9 cellular contexts compared by ENCODE assay signal in genomic region chr7:43636093-43636492, GRCh38. TPM values are rescaled to one million over a fixed set of nuclear protein-coding genes. Genes with fewer than 3 reads are reported as not detected.
DNase-seq lines count a peak whose midpoint lies in the region; ATAC-seq and TF ChIP-seq lines count a peak whose summit lies in the region.
"Had no signal": no experiment of that assay in that cellular context is flagged by ENCODE, and none has a peak within 500 bp of the region (broad histone marks: within the 10 kb centered on the region; RNA-seq: fewer than 3 reads in every experiment).

No MANE protein-coding gene starts in this region.

- peak overlapping the region; percentile 94 for H3K27ac Mint-ChIP-seq in T-helper 17 cell

- H3K4me2 ChIP-seq in MM.1S (ENCODE audit: low read depth, low read length): no peak overlapping the region

- H4K20me1 ChIP-seq in MM.1S (ENCODE audit: insufficient read depth, low read length): no peaks in the 10 kb centered on the region

- CTCF ChIA-PET in GM10248 (lab: Yijun Ruan, JAX): no interaction called here

- no peak for TF ChIP-seq POLR2A in upper lobe of left lung (IDR thresholded peaks at IDR 0.05)

- no peak overlapping the region for H3K9ac ChIP-seq in MM.1S (ENCODE audit: low read length)

- no peak overlapping the region for H2AFZ ChIP-seq in MM.1S (ENCODE audit: low read length)

- H3K9me3 ChIP-seq in T-helper 17 cell (ENCODE audit: control insufficient read depth, low read length, poor library complexity, severe bottlenecking): no peaks in the 10 kb centered on the region
- no peaks in the 10 kb centered on the region for H3K9me3 ChIP-seq in upper lobe of left lung
- no peaks in the 10 kb centered on the region for H3K9me3 ChIP-seq in MM.1S (replicated peaks; ENCODE audit: insufficient read depth, low read length)

- no peak overlapping the region for H3K4me3 ChIP-seq in upper lobe of left lung
- no peak overlapping the region for H3K4me3 ChIP-seq in MM.1S (ENCODE audit: low read length)

- POLR2A ChIA-PET in GM10248 (lab: Yijun Ruan, JAX): no interaction called here

- H3K27me3 Mint-ChIP-seq in T-helper 17 cell: no peaks in the 10 kb centered on the region

- H3K9me2 ChIP-seq in MM.1S (replicated peaks; ENCODE audit: insufficient read depth, low read length): no peaks in the 10 kb centered on the region

- peak overlapping the region; percentile 16 for H3K27ac ChIP-seq in foreskin keratinocyte
- H3K27ac ChIP-seq in upper lobe of left lung: peak overlapping the region; percentile 19 to 59 (median 33)
- no peak overlapping the region for H3K27ac ChIP-seq in MM.1S (ENCODE audit: low read length)

- no peak for TF ChIP-seq CTCF in foreskin keratinocyte (conservative IDR thresholded peaks at IDR 0.05)
- TF ChIP-seq CTCF in upper lobe of left lung (IDR thresholded peaks at IDR 0.05): no peak
- TF ChIP-seq CTCF in GM10248 (IDR thresholded peaks at IDR 0.05; ENCODE audit: control extremely low read depth, extremely low read depth, low read depth, missing control alignments): no peak
- TF ChIP-seq CTCF in MM.1S (IDR thresholded peaks at IDR 0.05; ENCODE audit: low read length): no peak

- ATAC-seq in Right ventricle myocardium superior (ENCODE audit: poor library complexity): peak; percentile 47
- ATAC-seq in Right ventricle myocardium inferior: no peak
- no peak for ATAC-seq in T-helper 17 cell
- ATAC-seq in foreskin keratinocyte: peak; percentile 79
- peak; percentile 44 to 94 for ATAC-seq in upper lobe of left lung (ENCODE audit: low FRiP score in 2 of 2)

- no peak for DNase-seq in Right ventricle myocardium superior
- no peak for DNase-seq in Right ventricle myocardium inferior (ENCODE audit: missing footprints)
- DNase-seq in T-helper 17 cell: no peak
- DNase-seq in foreskin keratinocyte: peak; percentile 88 to 96
- peak in 1 of 2 donors; percentile 72 for DNase-seq in upper lobe of left lung
- no peak for DNase-seq in GM10248 (ENCODE audit: extremely low spot score)
- DNase-seq in MM.1S: no peak
- DNase-seq in nucleus accumbens (lab: John Stamatoyannopoulos, UW): no peak
- DNase-seq: NCI-H1436 had no signal

- H3K27me3 ChIP-seq in foreskin keratinocyte: no peaks in the 10 kb centered on the region
- H3K27me3 ChIP-seq in upper lobe of left lung: no peaks in the 10 kb centered on the region
- no peaks in the 10 kb centered on the region for H3K27me3 ChIP-seq in MM.1S (replicated peaks; ENCODE audit: insufficient read depth, low read length)

- no peaks in the 10 kb centered on the region for H3F3A ChIP-seq in MM.1S (ENCODE audit: insufficient read depth, low read length)

- TF ChIP-seq EP300 in upper lobe of left lung (IDR thresholded peaks at IDR 0.05): peak in 1 of 4 donors; percentile 70

- H3K36me3 Mint-ChIP-seq in T-helper 17 cell (ENCODE audit: low read depth): peaks cover 14% of the 10 kb centered on the region

- H3K79me2 ChIP-seq in MM.1S (ENCODE audit: low read length): peaks cover 26% of the 10 kb centered on the region; the same call in 1 of the 2 replicates

- H3K4me1 ChIP-seq in foreskin keratinocyte: peaks cover 23% of the 10 kb centered on the region
- peaks cover 16 to 50% (median 33%) of the 10 kb centered on the region in 4 donors for H3K4me1 ChIP-seq in upper lobe of left lung
- peaks cover 9% of the 10 kb centered on the region for H3K4me1 ChIP-seq in MM.1S (ENCODE audit: low read length)

- intact Hi-C loops in Right ventricle myocardium superior (cut with DNase I): no loop called here
- intact Hi-C loops in Right ventricle myocardium inferior (cut with DNase I): no loop called here

- H3K36me3 ChIP-seq in upper lobe of left lung (peaks cover 0 to 62% (median 17%) of the 10 kb centered on the region in 4 donors), MM.1S (replicated peaks; ENCODE audit: insufficient read depth, low read length) (no peaks in the 10 kb centered on the region; the same call in 1 of the 2 replicates)

- peaks cover 39% of the 10 kb centered on the region for H3K4me1 Mint-ChIP-seq in T-helper 17 cell

- 73 to 74% methylated on average over 6 of the region's 6 CpGs for WGBS in upper lobe of left lung, 2 donors

- no peak overlapping the region for H3K4me3 Mint-ChIP-seq in T-helper 17 cell

RNA-seq across cellular contexts. Expression of gene STK17A, which starts 53.2 kb away (rescaled TPM):
- total RNA-seq in Right ventricle myocardium superior (23.8 TPM), Right ventricle myocardium inferior (28.1 TPM), T-helper 17 cell (100 to 1,000 TPM; 107 to 124 TPM), foreskin keratinocyte (55.2 and 74.0 TPM in 2 replicates), upper lobe of left lung (10 to 100 TPM; 18.2 to 78.0 (median 38.6) TPM)
- 45.9 and 52.1 TPM in 2 replicates for polyA plus RNA-seq in foreskin keratinocyte

Comparison
In these comparisons a context has a peak if more than half of its experiments do, and no peak if none do; other contexts are left out.
1. ATAC-seq: peak in Right ventricle myocardium superior (single experiment), foreskin keratinocyte (single experiment) and upper lobe of left lung (2 of 2); none in Right ventricle myocardium inferior (single experiment) and T-helper 17 cell (single experiment).
2. DNase-seq: peak in foreskin keratinocyte (2 of 2); none in Right ventricle myocardium superior (single experiment), Right ventricle myocardium inferior (single experiment), T-helper 17 cell (0 of 3), GM10248 (single experiment), MM.1S (single experiment) and nucleus accumbens (0 of 56).